Comparison of ENCODE assay signal across 7 cellular contexts in genomic region chr9:42357604-42358373, GRCh38.
DNase-seq lines count a peak whose midpoint lies in the region; ATAC-seq, FAIRE-seq and TF ChIP-seq lines count a peak whose summit lies in the region.
"Not testable (repeated sequence)": the region's sequence is repeated elsewhere in the genome, so short reads cannot be mapped to it uniquely, and the experiment has no call there.

No MANE protein-coding gene starts in this region.

- POLR2A ChIA-PET in activated CD4-positive, alpha-beta memory T cell treated with anti-CD3 and anti-CD28 coated beads for 36 hours (lab: Charles Lee); H1 (lab: Charles Lee; ENCODE audit: partially characterized antibody); naive thymus-derived CD8-positive, alpha-beta T cell (lab: Charles Lee): not testable (repeated sequence)

- H3K27me3 ChIP-seq in H1 (replicated peaks in 1 of 4; ENCODE audit: control insufficient read depth in 3 of 4, extremely low read depth in 1 of 4, insufficient read depth in 3 of 4, low read length in 3 of 4); iPS-15b (ENCODE audit: control insufficient read depth, insufficient read depth, low read length): not testable (repeated sequence)

- H3K27me3 Mint-ChIP-seq in activated CD4-positive, alpha-beta memory T cell treated with anti-CD3 and anti-CD28 coated beads for 36 hours, result peaks cover 12% of the 10 kb centered on the region
- H3K27me3 Mint-ChIP-seq in naive thymus-derived CD8-positive, alpha-beta T cell, result peaks cover 8 to 21% (median 12%) of the 10 kb centered on the region in 5 donors

- not testable (repeated sequence) for H3K79me2 ChIP-seq in H1 (ENCODE audit: control insufficient read depth in 1 of 2, insufficient read depth in 2 of 2, low read length in 2 of 2)

- H3K4me3 Mint-ChIP-seq in activated CD4-positive, alpha-beta memory T cell treated with anti-CD3 and anti-CD28 coated beads for 36 hours, result peak overlapping the region; percentile 18
- H3K4me3 Mint-ChIP-seq in naive thymus-derived CD8-positive, alpha-beta T cell, result peak overlapping the region in 8 of 10 donors; percentile 5 to 63 (median 32)

- not testable (repeated sequence) for TF ChIP-seq CTCF in NB4 (IDR thresholded peaks at IDR 0.05; ENCODE audit: low read depth, low read length); H1 (IDR thresholded peaks at IDR 0.05; ENCODE audit: control extremely low read depth in 1 of 3, insufficient read depth in 1 of 3, low read depth in 1 of 3, low read length in 3 of 3); retinal pigment epithelial cell (conservative IDR thresholded peaks at IDR 0.05; ENCODE audit: low read depth, low read length)

- H3K36me3 Mint-ChIP-seq in activated CD4-positive, alpha-beta memory T cell treated with anti-CD3 and anti-CD28 coated beads for 36 hours; naive thymus-derived CD8-positive, alpha-beta T cell: not testable (repeated sequence)

- not testable (repeated sequence) for TF ChIP-seq EP300 in H1 (IDR thresholded peaks at IDR 0.05; ENCODE audit: borderline replicate concordance in 1 of 2, low read depth in 2 of 2, low read length in 2 of 2)

- not testable (repeated sequence) for H3K56ac ChIP-seq in H1 (replicated peaks; ENCODE audit: insufficient read length, low read depth, low read length)

- H2BK15ac ChIP-seq in H1 (ENCODE audit: low read length), result not testable (repeated sequence)

- CTCF ChIA-PET in activated CD4-positive, alpha-beta memory T cell treated with anti-CD3 and anti-CD28 coated beads for 36 hours (lab: Charles Lee); H1 (lab: Charles Lee; ENCODE audit: partially characterized antibody): not testable (repeated sequence)

- not testable (repeated sequence) for ATAC-seq in naive thymus-derived CD8-positive, alpha-beta T cell

- H3K4ac ChIP-seq in H1 (replicated peaks; ENCODE audit: insufficient read length, low read depth, low read length), result not testable (repeated sequence)

- not testable (repeated sequence) for H3K27ac Mint-ChIP-seq in activated CD4-positive, alpha-beta memory T cell treated with anti-CD3 and anti-CD28 coated beads for 36 hours
- peak overlapping the region in 1 of 10 donors; percentile 67 for H3K27ac Mint-ChIP-seq in naive thymus-derived CD8-positive, alpha-beta T cell

- not testable (repeated sequence) for H3K27ac ChIP-seq in H1 (ENCODE audit: low read depth, low read length)

- peak overlapping the region; percentile 40 for H3K4me3 ChIP-seq in NB4 (ENCODE audit: low read depth, low read length)
- peak overlapping the region; percentile 2 to 49 (median 17); a peak in 5 of 8 replicates for H3K4me3 ChIP-seq in H1 (ENCODE audit: extremely low read depth in 1 of 4, insufficient read depth in 2 of 4, low read depth in 3 of 4, low read length in 4 of 4)
- H3K4me3 ChIP-seq in iPS-15b (ENCODE audit: low read depth, low read length), result peak overlapping the region; percentile 22
- peak overlapping the region; percentile 24 for H3K4me3 ChIP-seq in retinal pigment epithelial cell (ENCODE audit: low read length)

- not testable (repeated sequence) for H2AFZ ChIP-seq in H1 (ENCODE audit: low read length)

- H3K9ac ChIP-seq in ES-I3 (ENCODE audit: low read depth, low read length), result peak overlapping the region; percentile 42; the same call in 1 of the 2 replicates
- not testable (repeated sequence) for H3K9ac ChIP-seq in H1 (replicated peaks in 1 of 4; ENCODE audit: extremely low read depth in 1 of 4, low read depth in 3 of 4, low read length in 3 of 4); iPS-15b (ENCODE audit: low read depth, low read length)

- not testable (repeated sequence) for H2BK12ac ChIP-seq in H1 (ENCODE audit: low read depth, low read length)

- not testable (repeated sequence) for H4K91ac ChIP-seq in H1 (replicated peaks; ENCODE audit: insufficient read length, low read length)

- H3K36me3 ChIP-seq in ES-I3 (ENCODE audit: insufficient read depth, low read length); H1 (ENCODE audit: control insufficient read depth in 2 of 4, insufficient read depth in 4 of 4, low read length in 3 of 4); iPS-15b (ENCODE audit: control insufficient read depth, insufficient read depth, low read length): not testable (repeated sequence)

- H3K4me2 ChIP-seq in H1 (ENCODE audit: insufficient read depth in 1 of 2, low read depth in 2 of 2, low read length in 2 of 2), result peak overlapping the region; percentile 63 to 77

- H4K20me1 ChIP-seq in H1 (replicated peaks in 1 of 2; ENCODE audit: control insufficient read depth in 1 of 2, insufficient read depth in 2 of 2, low read length in 2 of 2), result not testable (repeated sequence)

- not testable (repeated sequence) for H2BK5ac ChIP-seq in H1 (ENCODE audit: low read depth, low read length)

- not testable (repeated sequence) for FAIRE-seq in H1 (lab: Jason Lieb, UNC)

- H2AK5ac ChIP-seq in H1 (ENCODE audit: low read depth, low read length), result not testable (repeated sequence)

- not testable (repeated sequence) for TF ChIP-seq POLR2A in NB4 (IDR thresholded peaks at IDR 0.05; ENCODE audit: extremely low read depth, insufficient read length); H1 (IDR thresholded peaks at IDR 0.05; ENCODE audit: control extremely low read depth in 1 of 2, low read depth in 2 of 2, low read length in 2 of 2)

- not testable (repeated sequence) for H3K79me1 ChIP-seq in H1 (ENCODE audit: low read depth, low read length)

- not testable (repeated sequence) for H2BK120ac ChIP-seq in H1 (replicated peaks; ENCODE audit: low read depth, low read length)

- H4K8ac ChIP-seq in H1 (ENCODE audit: extremely low read depth, insufficient read depth, low read length), result not testable (repeated sequence)

- not testable (repeated sequence) for H2BK20ac ChIP-seq in H1 (ENCODE audit: low read length)

- H4K5ac ChIP-seq in H1 (ENCODE audit: insufficient read length, low read depth, low read length), result not testable (repeated sequence)

- H3K14ac ChIP-seq in H1 (ENCODE audit: insufficient read length), result not testable (repeated sequence)

- not testable (repeated sequence) for H3K4me1 Mint-ChIP-seq in activated CD4-positive, alpha-beta memory T cell treated with anti-CD3 and anti-CD28 coated beads for 36 hours (ENCODE audit: low read depth)
- H3K4me1 Mint-ChIP-seq in naive thymus-derived CD8-positive, alpha-beta T cell, result peaks cover 2 to 17% (median 3%) of the 10 kb centered on the region in 4 donors

- H3K23ac ChIP-seq in H1 (ENCODE audit: insufficient read length), result not testable (repeated sequence)

- DNase-seq in NB4 (ENCODE audit: low read depth) (peak; percentile 67), H1 (ENCODE audit: low read depth in 1 of 2, low spot score in 2 of 2) (peak in 1 of 2 experiments; percentile 69)
- DNase-seq in activated CD4-positive, alpha-beta memory T cell treated with anti-CD3 and anti-CD28 coated beads for 36 hours; naive thymus-derived CD8-positive, alpha-beta T cell; retinal pigment epithelial cell (ENCODE audit: low read depth): not testable (repeated sequence)

- intact Hi-C loops in activated CD4-positive, alpha-beta memory T cell treated with anti-CD3 and anti-CD28 coated beads for 36 hours (cut with micrococcal nuclease), result not testable (repeated sequence)

- not testable (repeated sequence) for H3K23me2 ChIP-seq in H1 (ENCODE audit: low read depth, low read length)

- H3K18ac ChIP-seq in H1 (ENCODE audit: extremely low read depth, low read length), result not testable (repeated sequence)

- not testable (repeated sequence) for H3K9me3 Mint-ChIP-seq in activated CD4-positive, alpha-beta memory T cell treated with anti-CD3 and anti-CD28 coated beads for 36 hours; naive thymus-derived CD8-positive, alpha-beta T cell

- TF ChIP-seq RAD21 in H1 (IDR thresholded peaks at IDR 0.05 in 1 of 2, conservative IDR thresholded peaks at IDR 0.05 in 1 of 2; ENCODE audit: low read depth in 2 of 2, low read length in 2 of 2), result not testable (repeated sequence)

- not testable (repeated sequence) for H3K9me3 ChIP-seq in ES-I3 (ENCODE audit: control insufficient read depth, insufficient read depth, low read length); H1 (ENCODE audit: insufficient read depth in 2 of 2, low read depth in 1 of 2, low read length in 1 of 2); iPS-15b (ENCODE audit: control insufficient read depth, insufficient read depth, low read length)

- H3K4me1 ChIP-seq in ES-I3 (ENCODE audit: insufficient read depth, low read length); H1 (replicated peaks in 1 of 4; ENCODE audit: control insufficient read depth in 3 of 4, insufficient read depth in 4 of 4, low read length in 3 of 4); iPS-15b (ENCODE audit: control insufficient read depth, insufficient read depth, low read length): not testable (repeated sequence)

- 23% methylated on average over 19 of the region's 40 CpGs; no CpG with 5 or more reads in 1 of the 2 experiments for WGBS in H1 (ENCODE audit: extremely low coverage in 1 of 2, insufficient coverage in 1 of 2, insufficient read length in 1 of 2, insufficient replicate concordance in 2 of 2, low coverage in 1 of 2, low lambda C conversion rate in 2 of 2, missing lambda C conversion rate in 1 of 2), 2 experiments

TF ChIP-seq in H1, 55 proteins besides CTCF, POLR2A, EP300 and RAD21:
- TF ChIP-seq TAF1 (IDR thresholded peaks at IDR 0.05; ENCODE audit: low read depth, low read length), result 0 out of 2 replicates have a peak, but pooled peaks have one; percentile 17
